Comparison of ENCODE assay signal across 8 cellular contexts in genomic region chr22:32411829-32412592, GRCh38. TPM values are rescaled to one million over a fixed set of nuclear protein-coding genes. Genes with fewer than 3 reads are reported as not detected.
DNase-seq lines count a peak whose midpoint lies in the region; TF ChIP-seq lines count a peak whose summit lies in the region.

TSS of gene RTCB (minus strand) at chr22:32412247. CDS start at chr22:32412156, 91 bp downstream.

- DNase-seq in DMS153 (lab: John Stamatoyannopoulos, UW), result peak; percentile 81
- DNase-seq in GOT3 (lab: John Stamatoyannopoulos, UW), result peak; percentile 64
- DNase-seq in NCI-H1092 (lab: John Stamatoyannopoulos, UW), result peak; percentile 85
- peak; percentile 91 for DNase-seq in activated naive CD8-positive, alpha-beta T cell treated with anti-CD3 and anti-CD28 coated beads for 36 hours
- peak; percentile 85 for DNase-seq in glomerular visceral epithelial cell (ENCODE audit: extremely low spot score)
- DNase-seq in nucleus accumbens (lab: John Stamatoyannopoulos, UW), result peak; percentile 5 to 93 (median 82)
- DNase-seq in substantia nigra (lab: John Stamatoyannopoulos, UW), result peak; percentile 20 to 91 (median 80)

- H3K27me3 ChIP-seq in SU-DHL-6 (ENCODE audit: low read length), result no peaks in the 10 kb centered on the region

- peak within 1 kb of the TSS; percentile 96 for H3K4me3 Mint-ChIP-seq in activated naive CD8-positive, alpha-beta T cell treated with anti-CD3 and anti-CD28 coated beads for 36 hours

- H3K27ac ChIP-seq in SU-DHL-6 (ENCODE audit: low read depth, low read length), result no peak within 1 kb of the TSS
- H3K27ac ChIP-seq in substantia nigra (ENCODE audit: low read depth, low read length, poor library complexity, severe bottlenecking), result peak within 1 kb of the TSS; percentile 62

- no peaks in the 10 kb centered on the region for H3F3A ChIP-seq in SU-DHL-6 (ENCODE audit: insufficient read depth)

- peak within 1 kb of the TSS; percentile 95 for H3K27ac Mint-ChIP-seq in activated naive CD8-positive, alpha-beta T cell treated with anti-CD3 and anti-CD28 coated beads for 36 hours

- peak within 1 kb of the TSS; percentile 93 for H3K9ac ChIP-seq in SU-DHL-6 (ENCODE audit: low read length)

- H4K20me1 ChIP-seq in SU-DHL-6 (ENCODE audit: low read depth, low read length), result no peaks in the 10 kb centered on the region; the same call in 1 of the 2 replicates

- peaks cover 28% of the 10 kb centered on the region for H3K36me3 Mint-ChIP-seq in activated naive CD8-positive, alpha-beta T cell treated with anti-CD3 and anti-CD28 coated beads for 36 hours

- peak within 1 kb of the TSS; percentile 95 for H2AFZ ChIP-seq in SU-DHL-6 (ENCODE audit: low read depth, low read length, severe bottlenecking)

- H3K9me3 Mint-ChIP-seq in activated naive CD8-positive, alpha-beta T cell treated with anti-CD3 and anti-CD28 coated beads for 36 hours, result no peaks in the 10 kb centered on the region

- peak within 1 kb of the TSS; percentile 77 for H3K4me2 ChIP-seq in SU-DHL-6 (ENCODE audit: low read depth, low read length, poor library complexity, severe bottlenecking)

- H3K9me3 ChIP-seq in SU-DHL-6 (ENCODE audit: insufficient read depth, low read length), result no peaks in the 10 kb centered on the region

- H3K79me2 ChIP-seq in SU-DHL-6 (ENCODE audit: insufficient read depth, low read length), result peaks cover 22% of the 10 kb centered on the region

- no peak for TF ChIP-seq CTCF in SU-DHL-6 (IDR thresholded peaks at IDR 0.05; ENCODE audit: insufficient read depth, low read length, poor library complexity, severe bottlenecking)

- H3K4me3 ChIP-seq in SU-DHL-6 (ENCODE audit: insufficient read depth, low read length, poor library complexity, severe bottlenecking), result peak within 1 kb of the TSS; percentile 80

- no peaks in the 10 kb centered on the region for H3K36me3 ChIP-seq in SU-DHL-6 (ENCODE audit: low read length)

- H3K9me2 ChIP-seq in SU-DHL-6 (replicated peaks; ENCODE audit: insufficient read depth, low read length), result no peaks in the 10 kb centered on the region

- peaks cover 45% of the 10 kb centered on the region for H3K4me1 Mint-ChIP-seq in activated naive CD8-positive, alpha-beta T cell treated with anti-CD3 and anti-CD28 coated beads for 36 hours

- no peaks in the 10 kb centered on the region for H3K27me3 Mint-ChIP-seq in activated naive CD8-positive, alpha-beta T cell treated with anti-CD3 and anti-CD28 coated beads for 36 hours

RNA-seq across cellular contexts. Expression of gene RTCB, which starts in this region (rescaled TPM):
- 100 to 1,000 TPM; 102 to 105 TPM for total RNA-seq in activated naive CD8-positive, alpha-beta T cell treated with anti-CD3 and anti-CD28 coated beads for 36 hours
